In genomic region chr15:65869954-65870871, GRCh38 we compare ENCODE assay signal across 8 cellular contexts. TPM values are rescaled to one million over a fixed set of nuclear protein-coding genes. Genes with fewer than 3 reads are reported as not detected.
DNase-seq lines count a peak whose midpoint lies in the region; ATAC-seq and TF ChIP-seq lines count a peak whose summit lies in the region.

No MANE protein-coding gene starts in this region.

- H3F3A ChIP-seq in DOHH2 (ENCODE audit: control insufficient read depth, insufficient read depth) = no peaks in the 10 kb centered on the region

- no peaks in the 10 kb centered on the region for H3K9me3 ChIP-seq in DOHH2 (ENCODE audit: control insufficient read depth, insufficient read depth, low read length)
- H3K9me3 ChIP-seq in breast epithelium = no peaks in the 10 kb centered on the region
- H3K9me3 ChIP-seq in skeletal muscle satellite cell (replicated peaks; ENCODE audit: low read length) = no peaks in the 10 kb centered on the region

- peaks cover 24% of the 10 kb centered on the region for H3K36me3 ChIP-seq in DOHH2 (ENCODE audit: control insufficient read depth, low read length)
- no peaks in the 10 kb centered on the region for H3K36me3 ChIP-seq in breast epithelium
- H3K36me3 ChIP-seq in skeletal muscle satellite cell (ENCODE audit: insufficient read depth, low read length) = peaks cover 6% of the 10 kb centered on the region

- intact Hi-C loops in breast epithelium (cut with DNase I; ENCODE audit: low total_unique reads) = no loop called here

- DNase-seq in RPMI8226 = peak; percentile 61
- peak; percentile 56 to 63 for DNase-seq in breast epithelium (ENCODE audit: low spot score in 2 of 2)
- DNase-seq in iPS-NIHi11 (ENCODE audit: low spot score) = peak; percentile 47
- no peak for DNase-seq in epidermal melanocyte (ENCODE audit: insufficient read length, low spot score)

- ATAC-seq in HG03103 (IDR thresholded peaks at IDR 0.05; ENCODE audit: low read depth, unreplicated experiment) = peak; percentile 15
- no peak for ATAC-seq in GM18873 (IDR thresholded peaks at IDR 0.05; ENCODE audit: low FRiP score, unreplicated experiment)

- TF ChIP-seq CTCF in DOHH2 (IDR thresholded peaks at IDR 0.05; ENCODE audit: low read depth, low read length, poor library complexity, severe bottlenecking) = no peak
- TF ChIP-seq CTCF in breast epithelium (IDR thresholded peaks at IDR 0.05) = no peak

- TF ChIP-seq POLR2A in breast epithelium (IDR thresholded peaks at IDR 0.05) = no peak

- H3K27ac ChIP-seq in DOHH2 (ENCODE audit: low read depth, low read length) (peak overlapping the region; percentile 66), breast epithelium (peak overlapping the region; percentile 95 to 98)

- peaks cover 59% of the 10 kb centered on the region for H3K79me2 ChIP-seq in DOHH2 (ENCODE audit: control insufficient read depth, low read length)

- no peaks in the 10 kb centered on the region for H3K9me2 ChIP-seq in DOHH2 (replicated peaks; ENCODE audit: control insufficient read depth, low read length)

- H3K4me2 ChIP-seq in DOHH2 (ENCODE audit: low read length) = peak overlapping the region; percentile 74
- peak overlapping the region; percentile 85 for H3K4me2 ChIP-seq in skeletal muscle satellite cell (ENCODE audit: low read length)

- peaks cover 25% of the 10 kb centered on the region for H3K4me1 ChIP-seq in DOHH2 (ENCODE audit: control insufficient read depth, low read length)
- H3K4me1 ChIP-seq in breast epithelium = no peaks in the 10 kb centered on the region
- peaks cover 18% of the 10 kb centered on the region for H3K4me1 ChIP-seq in skeletal muscle satellite cell (ENCODE audit: control insufficient read depth, insufficient read depth, low read length)

- peaks cover 6% of the 10 kb centered on the region for H4K20me1 ChIP-seq in DOHH2 (ENCODE audit: control insufficient read depth, insufficient read depth, low read depth, low read length)

- H3K4me3 ChIP-seq in DOHH2 (ENCODE audit: low read length) (peak overlapping the region; percentile 93), breast epithelium (peak overlapping the region; percentile 69 to 92 (median 88)), skeletal muscle satellite cell (ENCODE audit: low read length) (peak overlapping the region; percentile 95)

- peak overlapping the region; percentile 94 for H3K9ac ChIP-seq in skeletal muscle satellite cell (ENCODE audit: low read depth, low read length)

- H3K27me3 ChIP-seq in DOHH2 (ENCODE audit: control insufficient read depth, low read length) = no peaks in the 10 kb centered on the region
- H3K27me3 ChIP-seq in breast epithelium = no peaks in the 10 kb centered on the region
- H3K27me3 ChIP-seq in skeletal muscle satellite cell (ENCODE audit: control insufficient read depth, insufficient read depth, low read length) = no peaks in the 10 kb centered on the region

RNA-seq across cellular contexts. Expression of gene RAB11A, which starts 0.9 kb away (rescaled TPM):
- 100 to 1,000 TPM; 108 to 156 (median 147) TPM for total RNA-seq in breast epithelium
- total RNA-seq in skeletal muscle satellite cell (2012; rRNA removed) = 139 and 140 TPM in 2 replicates
